Comparison of ENCODE assay signal across 21 cellular contexts in genomic region chr9:134708672-134709038, GRCh38.
DNase-seq lines count a peak whose midpoint lies in the region; ATAC-seq and TF ChIP-seq lines count a peak whose summit lies in the region.
"Had no signal": no experiment of that assay in that cellular context is flagged by ENCODE, and none has a peak within 500 bp of the region (broad histone marks: within the 10 kb centered on the region; RNA-seq: fewer than 3 reads in every experiment).

No MANE protein-coding gene starts in this region.

- peaks cover 57% of the 10 kb centered on the region for H3K4me1 Mint-ChIP-seq in mesothelial cell of epicardium
- H3K4me1 Mint-ChIP-seq in activated CD4-positive, alpha-beta T cell treated with anti-CD3 and anti-CD28 coated beads for 36 hours: no peaks in the 10 kb centered on the region
- H3K4me1 Mint-ChIP-seq in activated CD8-positive, alpha-beta memory T cell treated with anti-CD3 and anti-CD28 coated beads, Interleukin-2, amount 10 ng/mL, durations not matched to agents 7 days and 5 days: no peaks in the 10 kb centered on the region
- H3K4me1 Mint-ChIP-seq: activated naive CD4-positive, alpha-beta T cell treated with anti-CD3 and anti-CD28 coated beads, Interleukin-2, amount 50 U/mL, for 24 hours; B cell; T-cell had no signal

- H3K27me3 Mint-ChIP-seq in mesothelial cell of epicardium (ENCODE audit: low read depth): no peaks in the 10 kb centered on the region
- H3K27me3 Mint-ChIP-seq in activated CD4-positive, alpha-beta T cell treated with anti-CD3 and anti-CD28 coated beads for 36 hours: no peaks in the 10 kb centered on the region
- H3K27me3 Mint-ChIP-seq in activated CD8-positive, alpha-beta memory T cell treated with anti-CD3 and anti-CD28 coated beads, Interleukin-2, amount 10 ng/mL, durations not matched to agents 7 days and 5 days: no peaks in the 10 kb centered on the region
- H3K27me3 Mint-ChIP-seq: activated CD4-positive, alpha-beta memory T cell treated with anti-CD3 and anti-CD28 coated beads for 36 hours; activated naive CD4-positive, alpha-beta T cell treated with anti-CD3 and anti-CD28 coated beads, Interleukin-2, amount 50 U/mL, for 24 hours; B cell had no signal

- H3K27ac ChIP-seq in ascending aorta (peak overlapping the region; percentile 1 to 94), transverse colon (peak overlapping the region; percentile 87 to 95 (median 89))
- H3K27ac ChIP-seq: 22Rv1, body of pancreas had no signal

- 67% methylated on average over 11 of the region's 11 CpGs; no CpG with 5 or more reads in 1 of the 2 donors for WGBS in transverse colon (ENCODE audit: low coverage in 1 of 2), 2 donors

- H3K4me3 ChIP-seq in ascending aorta: no peak overlapping the region
- no peak overlapping the region for H3K4me3 ChIP-seq in transverse colon
- H3K4me3 ChIP-seq: body of pancreas had no signal

- no peak for ATAC-seq in activated CD4-positive, alpha-beta T cell treated with anti-CD3 and anti-CD28 coated beads for 36 hours
- ATAC-seq in activated CD8-positive, alpha-beta memory T cell treated with anti-CD3 and anti-CD28 coated beads, Interleukin-2, amount 10 ng/mL, durations not matched to agents 7 days and 5 days: no peak
- ATAC-seq: body of pancreas, left colon, T-cell had no signal

- in situ Hi-C loops in transverse colon (cut with MboI; ENCODE audit: low pct_ligation_motif_present in 1 of 4, low pct_unique_long_range_greater_than_20kb in 1 of 4, low sequenced_read_pairs in 3 of 4): no loop called here

- H3K4me3 Mint-ChIP-seq in mesothelial cell of epicardium: no peak overlapping the region
- H3K4me3 Mint-ChIP-seq in activated CD4-positive, alpha-beta T cell treated with anti-CD3 and anti-CD28 coated beads for 36 hours: no peak overlapping the region
- no peak overlapping the region for H3K4me3 Mint-ChIP-seq in activated CD8-positive, alpha-beta memory T cell treated with anti-CD3 and anti-CD28 coated beads, Interleukin-2, amount 10 ng/mL, durations not matched to agents 7 days and 5 days
- H3K4me3 Mint-ChIP-seq: activated CD4-positive, alpha-beta memory T cell treated with anti-CD3 and anti-CD28 coated beads for 36 hours; activated naive CD4-positive, alpha-beta T cell treated with anti-CD3 and anti-CD28 coated beads, Interleukin-2, amount 50 U/mL, for 24 hours; B cell; dendritic cell treated with granulocyte-macrophage colony-stimulating factor and Interleukin-4, amounts not matched to agents 40 ng/mL and 50 ng/mL, for 4 days; T-cell had no signal

- peaks cover 12% of the 10 kb centered on the region for H3K36me3 Mint-ChIP-seq in mesothelial cell of epicardium
- no peaks in the 10 kb centered on the region for H3K36me3 Mint-ChIP-seq in activated CD4-positive, alpha-beta T cell treated with anti-CD3 and anti-CD28 coated beads for 36 hours (ENCODE audit: low read depth)
- no peaks in the 10 kb centered on the region for H3K36me3 Mint-ChIP-seq in activated CD8-positive, alpha-beta memory T cell treated with anti-CD3 and anti-CD28 coated beads, Interleukin-2, amount 10 ng/mL, durations not matched to agents 7 days and 5 days
- H3K36me3 Mint-ChIP-seq: activated CD4-positive, alpha-beta memory T cell treated with anti-CD3 and anti-CD28 coated beads for 36 hours; activated naive CD4-positive, alpha-beta T cell treated with anti-CD3 and anti-CD28 coated beads, Interleukin-2, amount 50 U/mL, for 24 hours; T-cell had no signal

- POLR2A ChIA-PET in activated CD4-positive, alpha-beta T cell treated with anti-CD3 and anti-CD28 coated beads for 36 hours (lab: Charles Lee): no interaction called here

- no peak for TF ChIP-seq POLR2A in transverse colon (IDR thresholded peaks at IDR 0.05)

- H3K9me3 ChIP-seq in ascending aorta: no peaks in the 10 kb centered on the region
- no peaks in the 10 kb centered on the region for H3K9me3 ChIP-seq in transverse colon
- H3K9me3 ChIP-seq: body of pancreas had no signal

- TF ChIP-seq CTCF in ascending aorta (IDR thresholded peaks at IDR 0.05) (no peak), mesothelial cell of epicardium (IDR thresholded peaks at IDR 0.05; ENCODE audit: unreplicated experiment) (no peak), transverse colon (IDR thresholded peaks at IDR 0.05) (no peak)

- peak overlapping the region; percentile 92 for H3K27ac Mint-ChIP-seq in mesothelial cell of epicardium
- no peak overlapping the region for H3K27ac Mint-ChIP-seq in activated CD4-positive, alpha-beta T cell treated with anti-CD3 and anti-CD28 coated beads for 36 hours
- no peak overlapping the region for H3K27ac Mint-ChIP-seq in activated CD8-positive, alpha-beta memory T cell treated with anti-CD3 and anti-CD28 coated beads, Interleukin-2, amount 10 ng/mL, durations not matched to agents 7 days and 5 days
- H3K27ac Mint-ChIP-seq: activated CD4-positive, alpha-beta memory T cell treated with anti-CD3 and anti-CD28 coated beads for 36 hours; activated naive CD4-positive, alpha-beta T cell treated with anti-CD3 and anti-CD28 coated beads, Interleukin-2, amount 50 U/mL, for 24 hours; B cell; dendritic cell treated with granulocyte-macrophage colony-stimulating factor and Interleukin-4, amounts not matched to agents 40 ng/mL and 50 ng/mL, for 4 days had no signal

- H3K9me3 Mint-ChIP-seq in mesothelial cell of epicardium: peaks cover 5% of the 10 kb centered on the region
- H3K9me3 Mint-ChIP-seq in activated CD4-positive, alpha-beta T cell treated with anti-CD3 and anti-CD28 coated beads for 36 hours (ENCODE audit: low read depth): no peaks in the 10 kb centered on the region
- H3K9me3 Mint-ChIP-seq in activated CD8-positive, alpha-beta memory T cell treated with anti-CD3 and anti-CD28 coated beads, Interleukin-2, amount 10 ng/mL, durations not matched to agents 7 days and 5 days (ENCODE audit: low read depth): peaks cover 7% of the 10 kb centered on the region
- H3K9me3 Mint-ChIP-seq: activated CD4-positive, alpha-beta memory T cell treated with anti-CD3 and anti-CD28 coated beads for 36 hours; activated naive CD4-positive, alpha-beta T cell treated with anti-CD3 and anti-CD28 coated beads, Interleukin-2, amount 50 U/mL, for 24 hours; dendritic cell treated with granulocyte-macrophage colony-stimulating factor and Interleukin-4, amounts not matched to agents 40 ng/mL and 50 ng/mL, for 4 days; T-cell had no signal

- H3K27me3 ChIP-seq in ascending aorta (no peaks in the 10 kb centered on the region), transverse colon (no peaks in the 10 kb centered on the region)
- H3K27me3 ChIP-seq: body of pancreas had no signal

- no peak for TF ChIP-seq EP300 in transverse colon (IDR thresholded peaks at IDR 0.05; ENCODE audit: low read depth)

- CTCF ChIA-PET in activated CD4-positive, alpha-beta T cell treated with anti-CD3 and anti-CD28 coated beads for 36 hours (lab: Charles Lee): no interaction called here
- CTCF ChIA-PET in activated CD8-positive, alpha-beta memory T cell treated with anti-CD3 and anti-CD28 coated beads, Interleukin-2, amount 10 ng/mL, durations not matched to agents 7 days and 5 days (lab: Charles Lee): no interaction called here

- intact Hi-C loops in ascending aorta (cut with DNase I): loop anchor here (5.0 kb wide), 1 partner anchor 251 kb away; no protein-coding TSS in a partner anchor
- intact Hi-C loops in transverse colon (cut with DNase I; ENCODE audit: low total_unique reads): no loop called here
- intact Hi-C loops in activated CD4-positive, alpha-beta T cell treated with anti-CD3 and anti-CD28 coated beads for 36 hours (cut with DNase I, micrococcal nuclease): loop anchor here in 1 of 2 experiments (10.0 kb wide), 1 partner anchor 706 kb away; no protein-coding TSS in a partner anchor

- DNase-seq in DMS79 treated with DMSO at 0.1 percent for 48 hours (lab: John Stamatoyannopoulos, UW) (peak; percentile 35), DMS79 (lab: John Stamatoyannopoulos, UW) (no peak), ascending aorta (ENCODE audit: low spot score in 2 of 2) (no peak), mesothelial cell of epicardium (ENCODE audit: low spot score in 2 of 2, unreplicated experiment in 2 of 2) (no peak), transverse colon (no peak), GOT3 (lab: John Stamatoyannopoulos, UW) (no peak)
- no peak for DNase-seq in activated CD4-positive, alpha-beta T cell treated with anti-CD3 and anti-CD28 coated beads for 36 hours
- no peak for DNase-seq in activated CD8-positive, alpha-beta memory T cell treated with anti-CD3 and anti-CD28 coated beads, Interleukin-2, amount 10 ng/mL, durations not matched to agents 7 days and 5 days
- DNase-seq: activated CD4-positive, alpha-beta memory T cell treated with anti-CD3 and anti-CD28 coated beads for 36 hours; activated T-cell treated with anti-CD3 and anti-CD28 coated beads, Interleukin-2, amount 50 U/mL, for 48 hours; body of pancreas; DMS 273 treated with DMSO at 0.1 percent for 48 hours; foreskin melanocyte; Kasumi-1; left colon; stimulated activated CD4-positive, alpha-beta T cell treated with anti-CD3 and anti-CD28 coated beads, Interleukin-2, amount 100 ng/mL, for 48 hours; T-cell had no signal

- H3K36me3 ChIP-seq in ascending aorta: no peaks in the 10 kb centered on the region
- H3K36me3 ChIP-seq in transverse colon: no peaks in the 10 kb centered on the region

- H3K4me1 ChIP-seq in ascending aorta: peaks cover 30 to 44% of the 10 kb centered on the region in 2 donors
- peaks cover 43 to 67% (median 53%) of the 10 kb centered on the region in 4 donors for H3K4me1 ChIP-seq in transverse colon
- H3K4me1 ChIP-seq: body of pancreas had no signal
